Comparison of ENCODE assay signal across 2 cellular contexts in the genomic region with DNA sequence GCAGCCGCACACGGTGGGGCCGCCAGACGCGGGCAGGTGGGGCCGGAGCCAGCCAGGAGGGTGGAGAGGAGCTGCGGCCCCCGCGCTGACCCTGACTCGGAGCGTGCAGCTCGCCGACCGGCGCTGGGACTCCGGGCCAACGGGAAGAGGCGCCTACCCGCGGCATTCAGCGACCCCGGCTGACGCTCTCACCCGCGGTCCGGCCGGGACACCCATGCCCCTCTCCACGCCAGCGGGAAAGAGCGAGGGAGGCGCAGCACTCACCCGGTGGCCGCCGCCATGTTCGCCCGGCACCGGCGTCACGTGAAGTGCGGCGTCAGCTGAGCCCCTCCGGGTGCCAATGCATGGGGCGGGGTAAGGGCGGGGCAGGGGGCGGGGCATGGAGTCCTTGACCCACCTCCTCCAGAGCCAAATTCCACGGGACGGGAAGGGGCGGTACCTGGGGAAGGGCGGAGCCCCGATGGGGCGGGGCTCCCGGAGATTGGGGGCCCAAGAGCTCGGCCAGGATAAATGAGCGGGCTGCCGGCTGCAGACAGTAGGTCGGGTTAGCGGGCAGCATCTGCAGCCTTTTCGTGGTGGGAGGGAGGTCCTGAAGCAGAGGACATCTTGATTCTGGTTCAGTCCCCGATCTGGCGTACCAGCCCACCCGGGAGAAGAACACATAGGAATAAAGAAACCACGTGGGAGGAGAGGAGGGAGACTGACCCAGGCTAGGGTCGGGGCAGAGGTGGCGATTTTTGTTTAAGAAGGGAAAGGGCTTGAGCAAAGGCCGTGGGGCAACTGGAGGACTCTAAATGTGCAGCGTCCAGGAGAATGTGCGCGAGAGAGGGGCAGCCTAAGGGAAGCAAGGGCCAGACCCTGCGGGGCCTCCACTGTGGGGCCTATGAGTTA.
TF ChIP-seq lines count a peak whose summit lies in the region.

A gene (minus strand): TSS at position 312 of the 891 bp plus-strand sequence. CDS start 31 bp downstream, at position 281.

TF ChIP-seq in HCT116, 20 proteins besides CTCF, POLR2A, EP300 and RAD21 (continued from another document):
- peak; percentile 96 for TF ChIP-seq YY1 (IDR thresholded peaks at IDR 0.05; ENCODE audit: extremely low read depth, insufficient replicate concordance, low read depth, low read length)
- TF ChIP-seq SIN3A (IDR thresholded peaks at IDR 0.05; ENCODE audit: low read depth) = 0 out of 2 replicates have a peak, but pooled peaks have one; percentile 54
- TF ChIP-seq, protein P1, sequence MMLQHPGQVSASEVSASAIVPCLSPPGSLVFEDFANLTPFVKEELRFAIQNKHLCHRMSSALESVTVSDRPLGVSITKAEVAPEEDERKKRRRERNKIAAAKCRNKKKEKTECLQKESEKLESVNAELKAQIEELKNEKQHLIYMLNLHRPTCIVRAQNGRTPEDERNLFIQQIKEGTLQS (IDR thresholded peaks at IDR 0.05) = no peak
- TF ChIP-seq CBX3 (IDR thresholded peaks at IDR 0.05; ENCODE audit: low read depth) = no peak
- TF ChIP-seq, protein P2, sequence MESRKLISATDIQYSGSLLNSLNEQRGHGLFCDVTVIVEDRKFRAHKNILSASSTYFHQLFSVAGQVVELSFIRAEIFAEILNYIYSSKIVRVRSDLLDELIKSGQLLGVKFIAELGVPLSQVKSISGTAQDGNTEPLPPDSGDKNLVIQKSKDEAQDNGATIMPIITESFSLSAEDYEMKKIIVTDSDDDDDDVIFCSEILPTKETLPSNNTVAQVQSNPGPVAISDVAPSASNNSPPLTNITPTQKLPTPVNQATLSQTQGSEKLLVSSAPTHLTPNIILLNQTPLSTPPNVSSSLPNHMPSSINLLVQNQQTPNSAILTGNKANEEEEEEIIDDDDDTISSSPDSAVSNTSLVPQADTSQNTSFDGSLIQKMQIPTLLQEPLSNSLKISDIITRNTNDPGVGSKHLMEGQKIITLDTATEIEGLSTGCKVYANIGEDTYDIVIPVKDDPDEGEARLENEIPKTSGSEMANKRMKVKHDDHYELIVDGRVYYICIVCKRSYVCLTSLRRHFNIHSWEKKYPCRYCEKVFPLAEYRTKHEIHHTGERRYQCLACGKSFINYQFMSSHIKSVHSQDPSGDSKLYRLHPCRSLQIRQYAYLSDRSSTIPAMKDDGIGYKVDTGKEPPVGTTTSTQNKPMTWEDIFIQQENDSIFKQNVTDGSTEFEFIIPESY (IDR thresholded peaks at IDR 0.05; ENCODE audit: extremely low read depth, insufficient replicate concordance, low read length) = no peak
- TF ChIP-seq FOSL1 (IDR thresholded peaks at IDR 0.05; ENCODE audit: low read depth) = no peak
- peak; percentile 66; the same call in 1 of the 2 replicates for TF ChIP-seq POLR2AphosphoS5 (IDR thresholded peaks at IDR 0.05; ENCODE audit: low read depth, low read length)

TF ChIP-seq in SK-N-SH treated with all-trans-retinoic acid at 6 μM for 48 hours, 23 proteins besides CTCF, POLR2A, EP300 and RAD21 (continued from another document):
- TF ChIP-seq, protein P3, sequence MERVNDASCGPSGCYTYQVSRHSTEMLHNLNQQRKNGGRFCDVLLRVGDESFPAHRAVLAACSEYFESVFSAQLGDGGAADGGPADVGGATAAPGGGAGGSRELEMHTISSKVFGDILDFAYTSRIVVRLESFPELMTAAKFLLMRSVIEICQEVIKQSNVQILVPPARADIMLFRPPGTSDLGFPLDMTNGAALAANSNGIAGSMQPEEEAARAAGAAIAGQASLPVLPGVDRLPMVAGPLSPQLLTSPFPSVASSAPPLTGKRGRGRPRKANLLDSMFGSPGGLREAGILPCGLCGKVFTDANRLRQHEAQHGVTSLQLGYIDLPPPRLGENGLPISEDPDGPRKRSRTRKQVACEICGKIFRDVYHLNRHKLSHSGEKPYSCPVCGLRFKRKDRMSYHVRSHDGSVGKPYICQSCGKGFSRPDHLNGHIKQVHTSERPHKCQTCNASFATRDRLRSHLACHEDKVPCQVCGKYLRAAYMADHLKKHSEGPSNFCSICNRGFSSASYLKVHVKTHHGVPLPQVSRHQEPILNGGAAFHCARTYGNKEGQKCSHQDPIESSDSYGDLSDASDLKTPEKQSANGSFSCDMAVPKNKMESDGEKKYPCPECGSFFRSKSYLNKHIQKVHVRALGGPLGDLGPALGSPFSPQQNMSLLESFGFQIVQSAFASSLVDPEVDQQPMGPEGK (CRISPR knock-in tag; IDR thresholded peaks at IDR 0.05; ENCODE audit: borderline replicate concordance) = no peak
- TF ChIP-seq PPARA (CRISPR knock-in tag; IDR thresholded peaks at IDR 0.05; ENCODE audit: borderline replicate concordance) = no peak
- no peak for TF ChIP-seq ZNF70 (CRISPR knock-in tag; IDR thresholded peaks at IDR 0.05)
- TF ChIP-seq, protein P4, sequence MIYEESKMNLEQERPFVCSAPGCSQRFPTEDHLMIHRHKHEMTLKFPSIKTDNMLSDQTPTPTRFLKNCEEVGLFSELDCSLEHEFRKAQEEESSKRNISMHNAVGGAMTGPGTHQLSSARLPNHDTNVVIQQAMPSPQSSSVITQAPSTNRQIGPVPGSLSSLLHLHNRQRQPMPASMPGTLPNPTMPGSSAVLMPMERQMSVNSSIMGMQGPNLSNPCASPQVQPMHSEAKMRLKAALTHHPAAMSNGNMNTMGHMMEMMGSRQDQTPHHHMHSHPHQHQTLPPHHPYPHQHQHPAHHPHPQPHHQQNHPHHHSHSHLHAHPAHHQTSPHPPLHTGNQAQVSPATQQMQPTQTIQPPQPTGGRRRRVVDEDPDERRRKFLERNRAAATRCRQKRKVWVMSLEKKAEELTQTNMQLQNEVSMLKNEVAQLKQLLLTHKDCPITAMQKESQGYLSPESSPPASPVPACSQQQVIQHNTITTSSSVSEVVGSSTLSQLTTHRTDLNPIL (CRISPR knock-in tag; IDR thresholded peaks at IDR 0.05; ENCODE audit: low read depth) = no peak
- TF ChIP-seq RARB (CRISPR knock-in tag; IDR thresholded peaks at IDR 0.05) = no peak
- TF ChIP-seq, protein P5, sequence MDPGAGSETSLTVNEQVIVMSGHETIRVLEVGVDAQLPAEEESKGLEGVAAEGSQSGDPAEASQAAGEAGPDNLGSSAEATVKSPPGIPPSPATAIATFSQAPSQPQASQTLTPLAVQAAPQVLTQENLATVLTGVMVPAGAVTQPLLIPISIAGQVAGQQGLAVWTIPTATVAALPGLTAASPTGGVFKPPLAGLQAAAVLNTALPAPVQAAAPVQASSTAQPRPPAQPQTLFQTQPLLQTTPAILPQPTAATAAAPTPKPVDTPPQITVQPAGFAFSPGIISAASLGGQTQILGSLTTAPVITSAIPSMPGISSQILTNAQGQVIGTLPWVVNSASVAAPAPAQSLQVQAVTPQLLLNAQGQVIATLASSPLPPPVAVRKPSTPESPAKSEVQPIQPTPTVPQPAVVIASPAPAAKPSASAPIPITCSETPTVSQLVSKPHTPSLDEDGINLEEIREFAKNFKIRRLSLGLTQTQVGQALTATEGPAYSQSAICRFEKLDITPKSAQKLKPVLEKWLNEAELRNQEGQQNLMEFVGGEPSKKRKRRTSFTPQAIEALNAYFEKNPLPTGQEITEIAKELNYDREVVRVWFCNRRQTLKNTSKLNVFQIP (CRISPR knock-in tag; IDR thresholded peaks at IDR 0.05; ENCODE audit: borderline replicate concordance, low read depth) = no peak
